13 cellular contexts compared by ENCODE assay signal in the genomic region with DNA sequence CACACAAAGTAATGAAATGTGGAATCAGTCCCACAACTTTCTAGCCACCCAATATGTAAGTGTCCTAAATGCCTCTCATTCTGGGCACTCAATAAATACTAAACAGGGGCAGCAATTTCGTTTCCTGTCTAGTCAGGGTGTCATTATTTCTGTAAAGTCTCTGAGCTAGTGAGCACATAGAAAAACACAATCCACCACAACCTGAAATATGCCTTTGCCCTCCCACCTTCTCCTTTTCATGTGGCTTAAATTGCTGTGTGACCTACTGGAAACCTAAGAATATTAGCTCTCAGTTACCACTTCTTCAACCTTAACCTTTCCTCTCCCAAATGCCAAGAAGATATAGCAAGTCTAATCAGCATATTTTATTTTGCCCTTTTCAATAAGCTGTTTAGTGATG.
"Had no signal": no experiment of that assay in that cellular context is flagged by ENCODE, and none has a peak within 500 bp of the region (broad histone marks: within the 10 kb centered on the region; RNA-seq: fewer than 3 reads in every experiment).

No MANE protein-coding gene starts in this region.

- H3K27me3 Mint-ChIP-seq: activated naive CD8-positive, alpha-beta T cell had no signal

- H3K27ac Mint-ChIP-seq: activated B cell treated with CpG ODN at 0.5 μM for 24 hours; activated naive CD8-positive, alpha-beta T cell had no signal

- H3K9me3 Mint-ChIP-seq: activated B cell treated with CpG ODN at 0.5 μM for 24 hours, neural crest cell had no signal

- H3K4me3 Mint-ChIP-seq: activated B cell treated with CpG ODN at 0.5 μM for 24 hours; activated naive CD8-positive, alpha-beta T cell; neural crest cell had no signal

- ATAC-seq: sciatic nerve had no signal

- DNase-seq: activated B cell treated with CpG ODN at 0.5 μM for 24 hours; activated CD4-positive, alpha-beta T cell treated with anti-CD3 and anti-CD28 coated beads for 48 hours; activated gamma-delta T cell treated with Interleukin-2 at 50 U/mL for 16 hours; anterior cingulate cortex; colonic mucosa; esophagus squamous epithelium; kidney; spleen; SW 1271; tibial artery had no signal
